8 cellular contexts compared by ENCODE assay signal in the genomic region with DNA sequence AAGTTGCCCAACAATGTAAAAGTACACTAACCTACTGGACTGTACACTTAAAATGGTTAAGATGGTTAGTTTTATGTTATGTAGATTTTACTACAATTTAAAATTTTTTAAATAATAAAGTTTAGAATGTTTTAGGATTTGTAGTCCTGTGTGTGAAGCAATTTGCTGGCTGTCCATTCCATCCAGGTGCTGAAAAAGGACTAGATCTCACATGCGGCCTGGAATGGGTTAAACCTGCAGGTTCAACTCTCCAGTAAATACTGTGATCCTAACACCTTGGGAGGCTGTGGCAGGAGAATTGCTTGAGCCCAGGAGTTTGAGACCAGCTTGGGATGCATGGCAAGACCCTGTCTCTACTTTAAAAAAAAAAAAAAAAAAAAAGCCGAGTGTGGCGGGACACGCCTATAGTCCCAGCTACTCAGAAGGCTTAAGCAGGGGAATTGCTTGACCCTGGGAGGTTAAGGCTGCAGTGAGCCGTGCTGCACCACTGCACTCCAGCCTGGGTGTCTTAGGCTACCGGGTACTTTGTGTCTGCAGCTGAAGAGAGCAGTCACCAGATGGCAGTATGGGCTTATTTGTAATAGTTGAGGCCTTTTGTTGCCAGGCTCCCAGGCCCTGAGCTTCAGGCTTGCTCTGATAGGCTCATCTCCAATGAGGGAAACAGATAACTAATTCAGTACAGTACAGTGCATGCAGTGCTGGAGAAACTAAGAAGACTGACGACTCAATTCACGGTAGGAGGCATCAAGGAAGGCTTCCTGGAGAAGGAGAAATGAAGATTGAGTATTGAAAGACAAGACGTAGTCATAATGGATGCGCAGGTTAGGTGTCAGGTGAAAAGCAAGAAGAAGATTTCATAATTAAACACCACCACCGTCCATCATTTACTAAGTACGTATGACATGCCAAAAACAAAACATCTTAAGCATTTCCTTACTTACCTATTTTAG.
DNase-seq lines count a peak whose midpoint lies in the region; ATAC-seq and TF ChIP-seq lines count a peak whose summit lies in the region.

No MANE protein-coding gene starts in this region.

- no peaks in the 10 kb centered on the region for H3K9me3 Mint-ChIP-seq in central memory CD8-positive, alpha-beta T cell

- H3K4me3 ChIP-seq in WI38 (ENCODE audit: low read depth, low read length), result no peak overlapping the region

- peaks cover 20% of the 10 kb centered on the region for H3K27me3 Mint-ChIP-seq in central memory CD8-positive, alpha-beta T cell

- no peak overlapping the region for H3K4me3 Mint-ChIP-seq in central memory CD8-positive, alpha-beta T cell

- ATAC-seq in HG02588 (IDR thresholded peaks at IDR 0.05; ENCODE audit: unreplicated experiment), result peak; percentile 57
- ATAC-seq in central memory CD8-positive, alpha-beta T cell (replicated peaks; ENCODE audit: extremely low read depth, poor library complexity, severe bottlenecking), result peak; percentile 53
- no peak for ATAC-seq in HG03135 (IDR thresholded peaks at IDR 0.05; ENCODE audit: unreplicated experiment)

- DNase-seq in DMS153 (lab: John Stamatoyannopoulos, UW) (peak; percentile 70), NCI-H2196 treated with DMSO at 0.1 percent for 48 hours (lab: John Stamatoyannopoulos, UW; ENCODE audit: unreplicated experiment) (peak; percentile 60), left kidney (ENCODE audit: low read depth, low spot score) (peak; percentile 96)
- DNase-seq in central memory CD8-positive, alpha-beta T cell (ENCODE audit: low spot score in 2 of 2), result peak in 1 of 2 donors; percentile 27
- peak in 2 of 3 donors; percentile 2 to 6 for DNase-seq in stimulated activated CD4-positive, alpha-beta T cell treated with anti-CD3 and anti-CD28 coated beads, TNF-alpha, amount 100 ng/mL, for 1 hour (ENCODE audit: low read depth in 3 of 3, low spot score in 1 of 3)

- no peaks in the 10 kb centered on the region for H3K36me3 Mint-ChIP-seq in central memory CD8-positive, alpha-beta T cell (ENCODE audit: insufficient read depth)

- TF ChIP-seq CTCF in WI38 (IDR thresholded peaks at IDR 0.05; ENCODE audit: low read depth, low read length), result peak; percentile 59

- peaks cover 5% of the 10 kb centered on the region for H3K4me1 Mint-ChIP-seq in central memory CD8-positive, alpha-beta T cell

- H3K27ac Mint-ChIP-seq in central memory CD8-positive, alpha-beta T cell (ENCODE audit: low read depth), result no peak overlapping the region
